28 cellular contexts compared by ENCODE assay signal in genomic region chr7:120156476-120156875, GRCh38.
"Had no signal": no experiment of that assay in that cellular context is flagged by ENCODE, and none has a peak within 500 bp of the region (broad histone marks: within the 10 kb centered on the region; RNA-seq: fewer than 3 reads in every experiment).

No MANE protein-coding gene starts in this region.

- ATAC-seq: effector memory CD8-positive, alpha-beta T cell; heart right ventricle; left colon; left ventricle myocardium superior; lower lobe of right lung; naive thymus-derived CD4-positive, alpha-beta T cell; sciatic nerve; stimulated activated memory B cell treated with anti-CD40 and anti-IgM and Interleukin-4, amounts not matched to agents 10 μg/mL and 1 μg/mL and 100 μg/mL, for 72 hours; stimulated activated naive CD8-positive, alpha-beta T cell treated with anti-CD3 and anti-CD28 coated beads, Interleukin-15, Interleukin-2, amounts not matched to agents 100 U/mL and 50 U/mL, for 24 hours had no signal

- H3K27me3 Mint-ChIP-seq: effector memory CD8-positive, alpha-beta T cell; naive thymus-derived CD4-positive, alpha-beta T cell; stimulated activated memory B cell treated with anti-CD40 and anti-IgM and Interleukin-4, amounts not matched to agents 10 μg/mL and 1 μg/mL and 100 μg/mL, for 72 hours; type B pancreatic cell had no signal

- H3K9me3 Mint-ChIP-seq: nephron, type B pancreatic cell had no signal

- H3K4me1 Mint-ChIP-seq: immature natural killer cell; naive thymus-derived CD4-positive, alpha-beta T cell; nephron; stimulated activated memory B cell treated with anti-CD40 and anti-IgM and Interleukin-4, amounts not matched to agents 10 μg/mL and 1 μg/mL and 100 μg/mL, for 72 hours had no signal

- H3K9me3 ChIP-seq: esophagus squamous epithelium, lower lobe of right lung, prostate gland, right atrium auricular region, testis had no signal

- H3K4me1 ChIP-seq: esophagus squamous epithelium, heart right ventricle, lower lobe of right lung, prostate gland, right atrium auricular region, spleen, testis, tibial artery had no signal

- H3K36me3 Mint-ChIP-seq: immature natural killer cell; naive thymus-derived CD4-positive, alpha-beta T cell; stimulated activated memory B cell treated with anti-CD40 and anti-IgM and Interleukin-4, amounts not matched to agents 10 μg/mL and 1 μg/mL and 100 μg/mL, for 72 hours; type B pancreatic cell had no signal

- DNase-seq: cortex of kidney; effector memory CD8-positive, alpha-beta T cell; erythroblast; esophagus squamous epithelium; foreskin melanocyte; glutamatergic neuron; heart right ventricle; hippocampal formation; immature natural killer cell; islet precursor cell; kidney glomerular epithelial cell; left colon; left ventricle myocardium superior; lower lobe of right lung; naive thymus-derived CD4-positive, alpha-beta T cell; nucleus accumbens; spleen; stimulated activated CD4-positive, alpha-beta T cell treated with anti-CD3 and anti-CD28 coated beads, Interleukin-4, amount 100 ng/mL, for 4 hours; stimulated activated naive CD8-positive, alpha-beta T cell treated with anti-CD3 and anti-CD28 coated beads, Interleukin-15, Interleukin-2, amounts not matched to agents 100 U/mL and 50 U/mL, for 24 hours; substantia nigra; testis; tibial artery had no signal

- H3K36me3 ChIP-seq: esophagus squamous epithelium, heart right ventricle, lower lobe of right lung, prostate gland, right atrium auricular region, spleen, tibial artery had no signal

- H3K27me3 ChIP-seq: esophagus squamous epithelium, heart right ventricle, right atrium auricular region, spleen, testis, tibial artery had no signal

- H3K4me3 Mint-ChIP-seq: effector memory CD8-positive, alpha-beta T cell; immature natural killer cell; naive thymus-derived CD4-positive, alpha-beta T cell; nephron; stimulated activated memory B cell treated with anti-CD40 and anti-IgM and Interleukin-4, amounts not matched to agents 10 μg/mL and 1 μg/mL and 100 μg/mL, for 72 hours; type B pancreatic cell had no signal

- H3K27ac Mint-ChIP-seq: effector memory CD8-positive, alpha-beta T cell; immature natural killer cell; naive thymus-derived CD4-positive, alpha-beta T cell; nephron; stimulated activated memory B cell treated with anti-CD40 and anti-IgM and Interleukin-4, amounts not matched to agents 10 μg/mL and 1 μg/mL and 100 μg/mL, for 72 hours; type B pancreatic cell had no signal

- H3K27ac ChIP-seq: esophagus squamous epithelium, heart right ventricle, lower lobe of right lung, prostate gland, right atrium auricular region, spleen, testis, tibial artery had no signal

- H3K4me3 ChIP-seq: esophagus squamous epithelium, heart right ventricle, lower lobe of right lung, prostate gland, right atrium auricular region, spleen, testis, tibial artery had no signal
